ENCODE assay signal across 21 cellular contexts in the genomic region with DNA sequence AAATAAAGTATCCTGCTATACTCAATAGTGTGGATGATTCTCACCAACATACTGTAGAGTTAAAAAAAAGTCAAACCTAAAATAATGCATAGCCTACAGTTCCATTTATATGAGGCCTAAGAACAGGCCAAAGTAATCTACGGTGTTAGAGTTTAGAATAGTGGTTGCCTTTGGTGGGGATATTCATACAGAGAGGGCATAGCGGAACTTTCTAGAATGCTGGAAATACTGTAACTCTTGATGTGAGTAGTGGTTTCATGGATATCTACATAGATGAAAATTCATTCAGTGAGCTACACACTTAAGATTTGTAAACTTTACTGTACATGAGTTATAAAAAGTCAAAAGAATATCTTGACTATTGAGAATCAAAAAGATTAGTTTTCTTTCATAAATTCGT.
DNase-seq lines count a peak whose midpoint lies in the region; ATAC-seq and TF ChIP-seq lines count a peak whose summit lies in the region.
"Had no signal": no experiment of that assay in that cellular context is flagged by ENCODE, and none has a peak within 500 bp of the region (broad histone marks: within the 10 kb centered on the region; RNA-seq: fewer than 3 reads in every experiment).

No MANE protein-coding gene starts in this region.

- intact Hi-C loops in tibial artery (cut with DNase I; ENCODE audit: low total_unique reads) = no loop called here

- H3K36me3 ChIP-seq in SJSA1 (no peaks in the 10 kb centered on the region), rectal smooth muscle tissue (ENCODE audit: control insufficient read depth, insufficient read depth, low read length) (no peaks in the 10 kb centered on the region), tibial artery (no peaks in the 10 kb centered on the region)
- H3K36me3 ChIP-seq: BLaER1 treated with 17β-estradiol and CSF1 and Interleukin-3, amounts not matched to agents 10 nM and 100 nM; MG63; SJCRH30 had no signal

- H3K4me1 ChIP-seq in SJSA1 (replicated peaks) (peaks cover 56% of the 10 kb centered on the region), rectal smooth muscle tissue (ENCODE audit: control insufficient read depth, insufficient read depth, low read length) (peaks cover 21% of the 10 kb centered on the region), tibial artery (peaks cover 0 to 78% (median 32%) of the 10 kb centered on the region in 4 donors)
- H3K4me1 ChIP-seq: BLaER1 treated with 17β-estradiol and CSF1 and Interleukin-3, amounts not matched to agents 10 nM and 100 nM; Caco-2 had no signal

- no peaks in the 10 kb centered on the region for H3K36me3 Mint-ChIP-seq in activated T-cell treated with anti-CD3 and anti-CD28 coated beads, Interleukin-2, amount 50 U/mL, for 72 hours (ENCODE audit: insufficient read depth in 2 of 2)
- H3K36me3 Mint-ChIP-seq: CD8-positive, alpha-beta T cell had no signal

- H3K4me3 ChIP-seq in SJSA1 (no peak overlapping the region), rectal smooth muscle tissue (ENCODE audit: low read length) (no peak overlapping the region), tibial artery (no peak overlapping the region)
- H3K4me3 ChIP-seq: BLaER1 treated with 17β-estradiol and CSF1 and Interleukin-3, amounts not matched to agents 10 nM and 100 nM; MG63; PC-9; SJCRH30 had no signal

- no peaks in the 10 kb centered on the region for H3K9me3 Mint-ChIP-seq in activated T-cell treated with anti-CD3 and anti-CD28 coated beads, Interleukin-2, amount 50 U/mL, for 72 hours
- H3K9me3 Mint-ChIP-seq: CD8-positive, alpha-beta T cell had no signal

- H3K27me3 Mint-ChIP-seq in activated T-cell treated with anti-CD3 and anti-CD28 coated beads, Interleukin-2, amount 50 U/mL, for 72 hours (ENCODE audit: low read depth) = no peaks in the 10 kb centered on the region

- H3K27me3 ChIP-seq in SJSA1 (replicated peaks) (no peaks in the 10 kb centered on the region), rectal smooth muscle tissue (ENCODE audit: control insufficient read depth, insufficient read depth, low read length) (no peaks in the 10 kb centered on the region), tibial artery (no peaks in the 10 kb centered on the region)
- H3K27me3 ChIP-seq: BLaER1 treated with 17β-estradiol and CSF1 and Interleukin-3, amounts not matched to agents 10 nM and 100 nM; SJCRH30 had no signal

- H3K9me3 ChIP-seq in SJSA1 (replicated peaks) = no peaks in the 10 kb centered on the region
- H3K9me3 ChIP-seq in tibial artery = no peaks in the 10 kb centered on the region
- H3K9me3 ChIP-seq: BLaER1 treated with 17β-estradiol and CSF1 and Interleukin-3, amounts not matched to agents 10 nM and 100 nM; Caco-2; MG63; SJCRH30 had no signal

- H3K9ac ChIP-seq in rectal smooth muscle tissue (ENCODE audit: low read length) = no peak overlapping the region
- H3K9ac ChIP-seq: BLaER1 treated with 17β-estradiol and CSF1 and Interleukin-3, amounts not matched to agents 10 nM and 100 nM had no signal

- DNase-seq in activated T-cell treated with anti-CD3 and anti-CD28 coated beads, Interleukin-2, amount 50 U/mL, for 72 hours = no peak
- DNase-seq in activated T-cell treated with anti-CD3 and anti-CD28 coated beads, Interleukin-2, amount 50 U/mL, for 1 hour = no peak
- DNase-seq in SJSA1 (ENCODE audit: low read depth in 1 of 2, low spot score in 2 of 2) (no peak), tibial artery (no peak), CD1c-positive myeloid dendritic cell (ENCODE audit: extremely low spot score) (no peak)
- no peak for DNase-seq in activated CD4-positive, CD25-positive, alpha-beta regulatory T cell treated with anti-CD3 and anti-CD28 coated beads, Interleukin-2, amount 50 U/mL, for 72 hours
- DNase-seq: AML-193; Caco-2; CD8-positive, alpha-beta T cell; HCEC 1CT; IMR-90; KG1; MG63; NCI-H2029; NCI-H526 treated with DMSO at 0.1 percent for 48 hours; PC-9; SJCRH30 had no signal

- ATAC-seq in activated T-cell treated with anti-CD3 and anti-CD28 coated beads, Interleukin-2, amount 50 U/mL, for 72 hours (replicated peaks in 1 of 2) = peak; percentile 65 to 82
- no peak for ATAC-seq in GM19467 (IDR thresholded peaks at IDR 0.05; ENCODE audit: unreplicated experiment)
- ATAC-seq: CD8-positive, alpha-beta T cell; Right ventricle myocardium inferior had no signal

- H3K4me3 Mint-ChIP-seq in activated T-cell treated with anti-CD3 and anti-CD28 coated beads, Interleukin-2, amount 50 U/mL, for 72 hours = peak overlapping the region in 1 of 2 donors; percentile 68
- H3K4me3 Mint-ChIP-seq: CD8-positive, alpha-beta T cell had no signal

- peak overlapping the region; percentile 9; the same call in 1 of the 2 replicates for H3K27ac ChIP-seq in SJSA1
- peak overlapping the region; percentile 63 for H3K27ac ChIP-seq in rectal smooth muscle tissue (ENCODE audit: low read depth, low read length)
- peak overlapping the region; percentile 63 to 71 for H3K27ac ChIP-seq in tibial artery
- H3K27ac ChIP-seq: BLaER1 treated with 17β-estradiol and CSF1 and Interleukin-3, amounts not matched to agents 10 nM and 100 nM; PC-9; SJCRH30 had no signal

- peak overlapping the region; percentile 88 for H3K27ac Mint-ChIP-seq in activated T-cell treated with anti-CD3 and anti-CD28 coated beads, Interleukin-2, amount 50 U/mL, for 72 hours
- H3K27ac Mint-ChIP-seq: CD8-positive, alpha-beta T cell had no signal

- H3K4me1 Mint-ChIP-seq in activated T-cell treated with anti-CD3 and anti-CD28 coated beads, Interleukin-2, amount 50 U/mL, for 72 hours (ENCODE audit: low read depth) = peaks cover 23% of the 10 kb centered on the region

- TF ChIP-seq CTCF in tibial artery (IDR thresholded peaks at IDR 0.05) = no peak

Comparison
In these comparisons a context has a peak if more than half of its experiments do, and no peak if none do; other contexts are left out.
1. H3K27ac ChIP-seq: peak in every context shown above with its lines; median percentile 67 in tibial artery; 63 in rectal smooth muscle tissue; 9 in SJSA1.